In genomic region chr12:53949631-53950440, GRCh38 we compare ENCODE assay signal across 1 cellular context.
TF ChIP-seq lines count a peak whose summit lies in the region.

No MANE protein-coding gene starts in this region.

TF ChIP-seq in K562, 482 proteins besides CTCF, POLR2A, EP300 and RAD21:
- TF ChIP-seq L3MBTL2 (IDR thresholded peaks at IDR 0.05) (0 out of 2 replicates have a peak, but pooled peaks have one; percentile 29), SMARCA5 (IDR thresholded peaks at IDR 0.05) (no peak), MYBL2 (IDR thresholded peaks at IDR 0.05; ENCODE audit: low read depth) (no peak), MYBL2 (CRISPR knock-in tag; IDR thresholded peaks at IDR 0.05; ENCODE audit: borderline replicate concordance) (no peak), HNRNPH1 (optimal IDR thresholded peaks at IDR 0.05; ENCODE audit: low read depth, low read length) (no peak), ZBTB2 (IDR thresholded peaks at IDR 0.05) (no peak), SMAD4 (CRISPR knock-in tag; conservative IDR thresholded peaks at IDR 0.05) (peak; percentile 86), ETV1 (tag; conservative IDR thresholded peaks at IDR 0.05; ENCODE audit: low read depth) (peak; percentile 44), ZNF175 (CRISPR knock-in tag; IDR thresholded peaks at IDR 0.05; ENCODE audit: low read depth) (0 out of 2 replicates have a peak, but pooled peaks have one; percentile 21), MYC (IDR thresholded peaks at IDR 0.05; ENCODE audit: low read depth, low read length) (0 out of 2 replicates have a peak, but pooled peaks have one; percentile 13), MYC (CRISPR knock-in tag; IDR thresholded peaks at IDR 0.05; ENCODE audit: borderline replicate concordance, low read depth) (no peak), GABPA (tag; conservative IDR thresholded peaks at IDR 0.05; ENCODE audit: low read depth) (peak; percentile 39; the same call in 1 of the 2 replicates), SPI1 (IDR thresholded peaks at IDR 0.05; ENCODE audit: borderline replicate concordance, low read depth, low read length) (peak; percentile 97), FOXA3 (CRISPR knock-in tag; conservative IDR thresholded peaks at IDR 0.05 in 1 of 2, IDR thresholded peaks at IDR 0.05 in 1 of 2) (peak; percentile 24 to 43; a peak in 1 of 4 replicates), ESRRA (IDR thresholded peaks at IDR 0.05; ENCODE audit: borderline replicate concordance, low read depth) (peak; percentile 99), RCOR1 (IDR thresholded peaks at IDR 0.05; ENCODE audit: borderline replicate concordance in 1 of 2, low read depth in 2 of 2, low read length in 2 of 2) (0 out of 4 replicates have a peak, but pooled peaks of 1 of the 2 experiments have one; percentile 39), RNF2 (IDR thresholded peaks at IDR 0.05) (peak; percentile 44; the same call in 1 of the 2 replicates), NFE2 (IDR thresholded peaks at IDR 0.05; ENCODE audit: low read depth) (peak; percentile 46; the same call in 1 of the 2 replicates), ARID3A (IDR thresholded peaks at IDR 0.05; ENCODE audit: borderline replicate concordance, low read depth, low read length) (no peak), NRF1 (conservative IDR thresholded peaks at IDR 0.05 in 1 of 2, IDR thresholded peaks at IDR 0.05 in 1 of 2) (peak; percentile 59 to 64), CAMTA2 (CRISPR knock-in tag; conservative IDR thresholded peaks at IDR 0.05) (no peak), ZNF263 (CRISPR knock-in tag; IDR thresholded peaks at IDR 0.05; ENCODE audit: borderline replicate concordance) (peak; percentile 52; the same call in 1 of the 2 replicates), ATF7 (IDR thresholded peaks at IDR 0.05) (peak; percentile 50), KDM2B (CRISPR knock-in tag; IDR thresholded peaks at IDR 0.05) (no peak), ZNF830 (CRISPR knock-in tag; IDR thresholded peaks at IDR 0.05) (0 out of 2 replicates have a peak, but pooled peaks have one; percentile 3), EGR1 (conservative IDR thresholded peaks at IDR 0.05) (no peak), ZNF561 (CRISPR knock-in tag; conservative IDR thresholded peaks at IDR 0.05) (no peak), ATF1 (CRISPR knock-in tag; IDR thresholded peaks at IDR 0.05) (no peak), ATF1 (tag; IDR thresholded peaks at IDR 0.05) (peak; percentile 42; the same call in 1 of the 2 replicates), CREM (IDR thresholded peaks at IDR 0.05; ENCODE audit: low read depth) (peak; percentile 39; the same call in 1 of the 2 replicates), ZNF445 (CRISPR knock-in tag; IDR thresholded peaks at IDR 0.05; ENCODE audit: low read depth) (no peak), RERE (CRISPR knock-in tag; IDR thresholded peaks at IDR 0.05; ENCODE audit: borderline replicate concordance) (no peak), VEZF1 (CRISPR knock-in tag; IDR thresholded peaks at IDR 0.05) (peak; percentile 83), RREB1 (CRISPR knock-in tag; IDR thresholded peaks at IDR 0.05) (0 out of 2 replicates have a peak, but pooled peaks have one; percentile 37), MAZ (CRISPR knock-in tag; conservative IDR thresholded peaks at IDR 0.05 in 1 of 2, IDR thresholded peaks at IDR 0.05 in 1 of 2) (peak in 1 of 2 experiments; percentile 71; a peak in 2 of 4 replicates), CTBP1 (IDR thresholded peaks at IDR 0.05; ENCODE audit: borderline replicate concordance) (peak; percentile 95), RBFOX2 (IDR thresholded peaks at IDR 0.05; ENCODE audit: low read depth, low read length) (peak; percentile 30; the same call in 1 of the 2 replicates), KAT8 (IDR thresholded peaks at IDR 0.05; ENCODE audit: low read depth) (no peak), LEF1 (IDR thresholded peaks at IDR 0.05) (peak; percentile 67; the same call in 1 of the 2 replicates), JUND (IDR thresholded peaks at IDR 0.05; ENCODE audit: borderline replicate concordance, low read depth, low read length) (0 out of 2 replicates have a peak, but pooled peaks have one; percentile 11), JUND (tag; IDR thresholded peaks at IDR 0.05; ENCODE audit: borderline replicate concordance, low read depth, low read length) (no peak; the same call in 2 of the 3 replicates), POLR2G (IDR thresholded peaks at IDR 0.05; ENCODE audit: low read depth, low read length) (peak; percentile 38; the same call in 1 of the 2 replicates), MAFF (IDR thresholded peaks at IDR 0.05; ENCODE audit: low read length) (0 out of 2 replicates have a peak, but pooled peaks have one; percentile 5), NR2C2 (CRISPR knock-in tag; IDR thresholded peaks at IDR 0.05) (no peak), NR2C2 (tag; IDR thresholded peaks at IDR 0.05) (peak; percentile 24; the same call in 1 of the 2 replicates), ZNF444 (CRISPR knock-in tag; IDR thresholded peaks at IDR 0.05) (no peak), SRF (CRISPR knock-in tag; IDR thresholded peaks at IDR 0.05) (peak in 1 of 2 experiments; percentile 90; a peak in 2 of 4 replicates), RBBP5 (IDR thresholded peaks at IDR 0.05; ENCODE audit: borderline replicate concordance, insufficient read depth, low read length, poor library complexity, severe bottlenecking) (no peak), E2F6 (IDR thresholded peaks at IDR 0.05; ENCODE audit: borderline replicate concordance in 1 of 2, extremely low read depth in 1 of 2, insufficient read depth in 1 of 2, insufficient read length in 1 of 2, low read depth in 1 of 2, low read length in 1 of 2, poor library complexity in 1 of 2, severe bottlenecking in 1 of 2) (peak in 1 of 2 experiments; percentile 33), CXXC5 (CRISPR knock-in tag; IDR thresholded peaks at IDR 0.05) (peak; percentile 47; the same call in 1 of the 2 replicates)
